In the genomic region with DNA sequence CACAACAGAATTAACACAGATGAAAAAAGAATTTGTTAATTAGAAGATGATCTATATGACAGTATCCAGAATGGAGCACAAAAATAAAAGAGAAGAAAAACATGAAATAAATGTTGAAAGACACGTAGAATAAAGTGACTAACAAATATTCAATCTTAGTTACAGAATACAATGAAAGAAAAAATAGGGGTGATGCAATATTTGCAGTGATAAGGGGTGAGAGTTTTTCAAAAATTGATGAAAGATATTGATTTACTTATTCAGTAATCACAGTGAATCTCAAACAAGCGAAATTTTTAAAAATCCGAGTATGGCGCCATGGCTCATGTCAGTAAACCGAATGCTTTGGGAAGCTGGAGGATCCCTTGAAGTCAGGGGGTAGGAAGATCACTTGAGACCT, we compare ENCODE assay signal across 6 cellular contexts. TPM values are rescaled to one million over a fixed set of nuclear protein-coding genes. Genes with fewer than 3 reads are reported as not detected.
"Had no signal": no experiment of that assay in that cellular context is flagged by ENCODE, and none has a peak within 500 bp of the region (broad histone marks: within the 10 kb centered on the region; RNA-seq: fewer than 3 reads in every experiment).

No MANE protein-coding gene starts in this region.

- H3K4me2 ChIP-seq: KMS-11 had no signal

- DNase-seq: KBM-7, KG1 had no signal

- H3K27ac ChIP-seq: HL-60, KMS-11 had no signal

- FAIRE-seq: HTR-8/SVneo had no signal

- H3K9ac ChIP-seq: KMS-11 had no signal

RNA-seq across cellular contexts. Expression of a gene that starts 39.9 kb away (rescaled TPM):
- polyA plus RNA-seq: IgD-negative memory B cell had no signal
